In genomic region chr6:52574709-52575489, GRCh38 we compare ENCODE assay signal across 8 cellular contexts. TPM values are rescaled to one million over a fixed set of nuclear protein-coding genes. Genes with fewer than 3 reads are reported as not detected.
A peak's percentile ranks its signal among the peaks of the same experiment; 100 is the strongest.
DNase-seq lines count a peak whose midpoint lies in the region; ATAC-seq, FAIRE-seq and TF ChIP-seq lines count a peak whose summit lies in the region.

No MANE protein-coding gene starts in this region.

- DNase-seq in GM12865 (ENCODE audit: low read depth) (peak; percentile 79), HFFc6 (peak; percentile 73), NOMO-1 (lab: John Stamatoyannopoulos, UW; ENCODE audit: unreplicated experiment in 2 of 2) (peak; percentile 34 to 65), activated T-helper 1 cell treated with Interleukin-2 at 50 U/mL for 16 hours (ENCODE audit: low read depth) (peak; percentile 41), left cardiac atrium (peak; percentile 52), kidney glomerular epithelial cell (lab: John Stamatoyannopoulos, UW) (no peak), pancreas (no peak)
- DNase-seq in stimulated activated CD4-positive, alpha-beta T cell treated with anti-CD3 and anti-CD28 coated beads, Interleukin-4, amount 100 ng/mL, for 1 hour: peak; percentile 34

- H3K27ac ChIP-seq in pancreas: no peak overlapping the region

- H3K27me3 Mint-ChIP-seq in HFFc6 (ENCODE audit: insufficient read depth): no peaks in the 10 kb centered on the region

- 61 to 64% methylated on average over 13 of the region's 13 CpGs for WGBS in pancreas, 2 donors

- H3K9me3 ChIP-seq in pancreas: no peaks in the 10 kb centered on the region

- H3K27ac Mint-ChIP-seq in HFFc6: peak overlapping the region; percentile 96

- no peak for ATAC-seq in left cardiac atrium
- ATAC-seq in pancreas: no peak

- H3K9me3 Mint-ChIP-seq in HFFc6: no peaks in the 10 kb centered on the region

- H3K36me3 Mint-ChIP-seq in HFFc6 (ENCODE audit: low read depth): peaks cover 50% of the 10 kb centered on the region

- no peaks in the 10 kb centered on the region for H3K36me3 ChIP-seq in pancreas

- TF ChIP-seq CTCF in GM12865 (IDR thresholded peaks at IDR 0.05; ENCODE audit: insufficient read depth, low read depth, low read length, missing control alignments): no peak
- no peak; the same call in 1 of the 2 replicates for TF ChIP-seq CTCF in HFFc6 (IDR thresholded peaks at IDR 0.05)
- TF ChIP-seq CTCF in pancreas (IDR thresholded peaks at IDR 0.05): no peak

- peak overlapping the region; percentile 100 for H3K4me3 Mint-ChIP-seq in HFFc6

- no peaks in the 10 kb centered on the region for H3K27me3 ChIP-seq in pancreas

- H3K4me1 ChIP-seq in pancreas: peaks cover 4 to 7% (median 4%) of the 10 kb centered on the region in 3 donors

- H3K4me3 ChIP-seq in GM12865 (ENCODE audit: low read depth, low read length) (peak overlapping the region; percentile 55), pancreas (peak overlapping the region in 2 of 4 donors; percentile 8 to 80)

- H3K4me1 Mint-ChIP-seq in HFFc6 (ENCODE audit: low read depth): peaks cover 64% of the 10 kb centered on the region

- intact Hi-C loops in left cardiac atrium (cut with DNase I) (loop anchor here (5.0 to 10.0 kb wide), 4 partner anchors 58 to 158 kb away; no protein-coding TSS in a partner anchor), pancreas (cut with DNase I) (no loop called here)

- no peak for FAIRE-seq in pancreas (lab: Jason Lieb, UNC)

RNA-seq across cellular contexts. Expression of gene TRAM2, which starts 2.0 kb away (rescaled TPM):
- 100 to 1,000 TPM; 191 to 235 (median 215) TPM for total RNA-seq in HFFc6 (2021; fragmentation: NEBNext Ultra II Directional; extraction: Animal tissue kit (Norgen Biotek cat#: 25700))
- total RNA-seq in left cardiac atrium: 10 to 100 TPM; 14.1 to 19.2 TPM
- 10 to 100 TPM in 1 of 6 donors, 1 to 10 TPM in 5; 3.9 to 11.2 (median 6.1) TPM for total RNA-seq in pancreas
- polyA plus RNA-seq in pancreas: 1 to 10 TPM; 1.9 to 3.2 TPM

Comparison
In these comparisons a context has a peak if more than half of its experiments do, and no peak if none do; other contexts are left out.
1. DNase-seq: peak in GM12865 (single experiment), HFFc6 (single experiment), NOMO-1 (2 of 2), activated T-helper 1 cell treated with Interleukin-2 at 50 U/mL for 16 hours (single experiment), left cardiac atrium (single experiment) and stimulated activated CD4-positive, alpha-beta T cell treated with anti-CD3 and anti-CD28 coated beads, Interleukin-4, amount 100 ng/mL, for 1 hour (single experiment); none in kidney glomerular epithelial cell (single experiment) and pancreas (0 of 6).
2. RNA of gene TRAM2, which starts 2.0 kb away (total RNA-seq): 191 to 235 TPM in HFFc6; 14.1 to 19.2 TPM in left cardiac atrium and 3.9 to 11.2 TPM in pancreas; every median in the first group is over 4 times any median in the second.
3. intact Hi-C loops: an anchor here in left cardiac atrium (5.0 to 10.0 kb wide); none called in pancreas.